18 cellular contexts compared by ENCODE assay signal in genomic region chr7:96671854-96672253, GRCh38. TPM values are rescaled to one million over a fixed set of nuclear protein-coding genes. Genes with fewer than 3 reads are reported as not detected.
A peak's percentile ranks its signal among the peaks of the same experiment; 100 is the strongest.
DNase-seq lines count a peak whose midpoint lies in the region; ATAC-seq, FAIRE-seq and TF ChIP-seq lines count a peak whose summit lies in the region.
"Had no signal": no experiment of that assay in that cellular context is flagged by ENCODE, and none has a peak within 500 bp of the region (broad histone marks: within the 10 kb centered on the region; RNA-seq: fewer than 3 reads in every experiment).

No MANE protein-coding gene starts in this region.

- no peak overlapping the region for H3K4me2 ChIP-seq in HepG2 (ENCODE audit: low read depth, low read length)
- H3K4me2 ChIP-seq in hepatocyte: no peak overlapping the region

- no peaks in the 10 kb centered on the region for H3K9me3 ChIP-seq in liver (ENCODE audit: control insufficient read depth in 4 of 4, low read length in 3 of 4)
- no peaks in the 10 kb centered on the region for H3K9me3 ChIP-seq in HepG2 (ENCODE audit: low read length)
- H3K9me3 ChIP-seq in right lobe of liver: no peaks in the 10 kb centered on the region
- H3K9me3 ChIP-seq in hepatocyte (ENCODE audit: low read depth): no peaks in the 10 kb centered on the region
- H3K9me3 ChIP-seq: Caco-2, HAP-1 had no signal

- no peak for FAIRE-seq in HepG2 (lab: Jason Lieb, UNC)
- FAIRE-seq: A204.1, D721Med, G401.6, GM12892, GM18507 had no signal

- no peak for TF ChIP-seq POLR2A in HepG2 (IDR thresholded peaks at IDR 0.05; ENCODE audit: insufficient read depth in 1 of 2, low read depth in 2 of 2, low read length in 2 of 2)
- TF ChIP-seq POLR2A in right lobe of liver (IDR thresholded peaks at IDR 0.05): no peak

- no peaks in the 10 kb centered on the region for H3K9me2 ChIP-seq in hepatocyte (replicated peaks; ENCODE audit: insufficient read depth)

- H3K4me3 ChIP-seq in liver (ENCODE audit: low read depth in 1 of 3, low read length in 3 of 3) (no peak overlapping the region), HepG2 (replicated peaks in 1 of 3; ENCODE audit: insufficient read depth in 1 of 3, low read depth in 2 of 3, low read length in 3 of 3) (no peak overlapping the region), right lobe of liver (no peak overlapping the region), hepatocyte (no peak overlapping the region), foreskin fibroblast (ENCODE audit: low read depth in 1 of 2, low read length in 2 of 2) (no peak overlapping the region)
- H3K4me3 ChIP-seq: GM23248, HAP-1 had no signal

- ATAC-seq in HepG2 (no peak), right lobe of liver (peak; percentile 64 to 83 (median 74))

- CTCF ChIA-PET in HepG2 (lab: Yijun Ruan, JAX; ENCODE audit: low intra/inter-chr PET ratio, low total read pairs): no interaction called here

- H3K9ac ChIP-seq in liver (ENCODE audit: low read depth in 1 of 2, low read length in 2 of 2) (no peak overlapping the region), HepG2 (ENCODE audit: insufficient read depth, low read depth, low read length) (no peak overlapping the region)
- H3K9ac ChIP-seq: GM23248 had no signal

- TF ChIP-seq CTCF in liver (IDR thresholded peaks at IDR 0.05; ENCODE audit: low read depth, low read length, missing input control) (no peak), HepG2 (CRISPR knock-in tag; IDR thresholded peaks at IDR 0.05) (no peak), right lobe of liver (IDR thresholded peaks at IDR 0.05) (no peak), hepatocyte (IDR thresholded peaks at IDR 0.05; ENCODE audit: poor library complexity) (no peak), foreskin fibroblast (IDR thresholded peaks at IDR 0.05; ENCODE audit: low read depth, low read length) (no peak)

- H3K27ac ChIP-seq in liver (ENCODE audit: low read depth in 1 of 2, low read length in 2 of 2) (no peak overlapping the region), HepG2 (ENCODE audit: extremely low read length, insufficient read depth, low read length) (no peak overlapping the region), right lobe of liver (no peak overlapping the region), hepatocyte (no peak overlapping the region)
- H3K27ac ChIP-seq: C4-2B, GM23248 had no signal

- TF ChIP-seq RAD21 in liver (IDR thresholded peaks at IDR 0.05) (peak in 1 of 2 donors; percentile 46), HepG2 (CRISPR knock-in tag; IDR thresholded peaks at IDR 0.05) (no peak)

- H4K20me1 ChIP-seq in HepG2 (ENCODE audit: insufficient read depth, low read length): no peaks in the 10 kb centered on the region
- no peaks in the 10 kb centered on the region for H4K20me1 ChIP-seq in hepatocyte (ENCODE audit: insufficient read depth, poor library complexity, severe bottlenecking)

- intact Hi-C loops in HepG2 (cut with micrococcal nuclease; ENCODE audit: unreplicated experiment) (no loop called here), right lobe of liver (cut with DNase I) (no loop called here)

- in situ Hi-C loops in HepG2 (cut with HindIII; ENCODE audit: extremely low pct_ligation_motif_present, low pct_unique_long_range_greater_than_20kb): no loop called here

- H3K4me1 ChIP-seq in liver (ENCODE audit: control insufficient read depth in 4 of 4, insufficient read depth in 4 of 4, low read length in 3 of 4): peaks cover 0 to 4% (median 0%) of the 10 kb centered on the region in 4 donors
- no peaks in the 10 kb centered on the region for H3K4me1 ChIP-seq in HepG2 (ENCODE audit: insufficient read depth, low read length)
- H3K4me1 ChIP-seq in right lobe of liver: no peaks in the 10 kb centered on the region
- no peaks in the 10 kb centered on the region for H3K4me1 ChIP-seq in hepatocyte (ENCODE audit: insufficient read depth)
- H3K4me1 ChIP-seq: Caco-2, HAP-1 had no signal

- H3K79me2 ChIP-seq in HepG2 (ENCODE audit: insufficient read depth, low read length) (no peaks in the 10 kb centered on the region), hepatocyte (no peaks in the 10 kb centered on the region)

- DNase-seq in HepG2 (ENCODE audit: low spot score): no peak
- peak; percentile 20 for DNase-seq in NCI-H748 (lab: John Stamatoyannopoulos, UW; ENCODE audit: unreplicated experiment)
- no peak for DNase-seq in right lobe of liver
- no peak for DNase-seq in hepatocyte (ENCODE audit: low spot score)
- DNase-seq in foreskin fibroblast: no peak
- DNase-seq: ACHN; AML-193; Caco-2; CD4-positive, alpha-beta T cell; GM23248 had no signal

- H2AFZ ChIP-seq in HepG2 (ENCODE audit: low read length) (no peak overlapping the region), hepatocyte (no peak overlapping the region)
- H2AFZ ChIP-seq: GM23248 had no signal

- no TSS peak for BruUV-seq in HepG2 (replicated peaks; lab: Mats Ljungman, UMichigan)

- H3K27me3 ChIP-seq in liver (ENCODE audit: control insufficient read depth in 4 of 4, insufficient read depth in 4 of 4, low read length in 3 of 4) (no peaks in the 10 kb centered on the region), HepG2 (ENCODE audit: control insufficient read depth in 1 of 2, insufficient read depth in 2 of 2, low read length in 2 of 2) (no peaks in the 10 kb centered on the region), right lobe of liver (no peaks in the 10 kb centered on the region), hepatocyte (no peaks in the 10 kb centered on the region)

- WGBS in liver: 45% methylated on average over 3 of the region's 3 CpGs
- 93% methylated on average over 3 of the region's 3 CpGs for WGBS in HepG2 (ENCODE audit: low lambda C conversion rate)
- 47% methylated on average over 3 of the region's 3 CpGs for WGBS in right lobe of liver (ENCODE audit: insufficient coverage, low coverage, low lambda C conversion rate, missing lambda C conversion rate)
- WGBS in hepatocyte (ENCODE audit: low lambda C conversion rate, missing lambda C conversion rate): 88% methylated on average over 3 of the region's 3 CpGs

- POLR2A ChIA-PET in HepG2 (lab: Yijun Ruan, JAX): no interaction called here

- H3K36me3 ChIP-seq in liver (ENCODE audit: control insufficient read depth in 4 of 4, insufficient read depth in 3 of 4, low read depth in 1 of 4, low read length in 3 of 4): peaks cover 0 to 8% (median 4%) of the 10 kb centered on the region in 4 donors
- peaks cover 0 to 1% of the 10 kb centered on the region in 2 experiments; a peak in 1 of 5 replicates for H3K36me3 ChIP-seq in HepG2 (replicated peaks in 1 of 2; ENCODE audit: control insufficient read depth in 1 of 2, insufficient read depth in 2 of 2, low read length in 2 of 2)
- H3K36me3 ChIP-seq in right lobe of liver: peaks cover 0 to 9% (median 0%) of the 10 kb centered on the region in 4 donors
- H3K36me3 ChIP-seq in hepatocyte (replicated peaks; ENCODE audit: insufficient read depth, low read depth): no peaks in the 10 kb centered on the region
- H3K36me3 ChIP-seq: HAP-1 had no signal

- TF ChIP-seq EP300 in HepG2 (IDR thresholded peaks at IDR 0.05; ENCODE audit: low read depth in 2 of 2, low read length in 2 of 2): no peak
- TF ChIP-seq EP300 in HepG2 (CRISPR knock-in tag; IDR thresholded peaks at IDR 0.05; ENCODE audit: borderline replicate concordance): no peak

TF ChIP-seq in liver, 16 proteins besides CTCF, POLR2A, EP300 and RAD21 (continues in another document):
- no peak for TF ChIP-seq HNF4G (IDR thresholded peaks at IDR 0.05)

TF ChIP-seq in HepG2, 621 proteins besides CTCF, POLR2A, EP300 and RAD21:
- no peak for TF ChIP-seq KAT7 (CRISPR knock-in tag; IDR thresholded peaks at IDR 0.05; ENCODE audit: borderline replicate concordance)
- no peak for TF ChIP-seq ZNF720 (CRISPR knock-in tag; IDR thresholded peaks at IDR 0.05)
- TF ChIP-seq ZNF101 (CRISPR knock-in tag; IDR thresholded peaks at IDR 0.05; ENCODE audit: borderline replicate concordance, low read depth): no peak
- no peak for TF ChIP-seq DRAP1 (CRISPR knock-in tag; IDR thresholded peaks at IDR 0.05)
- TF ChIP-seq ZNF441 (CRISPR knock-in tag; IDR thresholded peaks at IDR 0.05; ENCODE audit: borderline replicate concordance): no peak

RNA-seq across cellular contexts. Expression of gene SEM1, which starts 37.8 kb away (rescaled TPM):
- total RNA-seq in liver (10 to 100 TPM; 21.1 to 56.2 TPM), HepG2 (2016; rRNA removed; fragmentation: Illumina TruSeq; extraction: Trizol) (174 and 239 TPM in 2 replicates), right lobe of liver (10 to 100 TPM; 13.7 to 36.8 (median 23.5) TPM), hepatocyte (22.0 and 26.8 TPM in 2 replicates)
- polyA plus RNA-seq in liver (100 to 1,000 TPM in 1 of 2 donors, 10 to 100 TPM in 1; 49.1 to 325 TPM), HepG2 (2011; rRNA removed) (24.9 and 40.7 TPM in 2 replicates), hepatocyte (262 and 288 TPM in 2 replicates)
- total RNA-seq in HepG2 (2016; cell fraction: cytosol; rRNA removed; fragmentation: Illumina TruSeq; extraction: Trizol; ENCODE audit: low read depth): 28.9 and 37.4 TPM in 2 replicates
- total RNA-seq in HepG2 (2016; cell fraction: insoluble cytoplasmic fraction; rRNA removed; fragmentation: Illumina TruSeq; extraction: Trizol): 187 and 251 TPM in 2 replicates
- total RNA-seq in HepG2 (2016; cell fraction: membrane; rRNA removed; fragmentation: Illumina TruSeq; extraction: Trizol): 78.5 and 87.8 TPM in 2 replicates
- 62.5 and 80.3 TPM in 2 replicates for total RNA-seq in HepG2 (2016; cell fraction: nucleus; rRNA removed; fragmentation: Illumina TruSeq; extraction: Trizol)
- 11.6 and 13.5 TPM in 2 replicates for polyA plus RNA-seq in HepG2 (2011; cell fraction: cytosol; rRNA removed)
- 12.7 and 14.0 TPM in 2 replicates for polyA plus RNA-seq in HepG2 (2011; cell fraction: nucleus; rRNA removed)
- polyA plus RNA-seq in HepG2 (2012): 200 and 385 TPM in 2 replicates
- 104 and 118 TPM in 2 replicates for polyA plus RNA-seq in HepG2 (2016; cell fraction: cytosol; fragmentation: Illumina TruSeq; extraction: Trizol; ENCODE audit: low read depth)
- 548 and 613 TPM in 2 replicates for polyA plus RNA-seq in HepG2 (2016; cell fraction: insoluble cytoplasmic fraction; fragmentation: Illumina TruSeq; extraction: Trizol; ENCODE audit: low read depth)
- polyA plus RNA-seq in HepG2 (2016; cell fraction: membrane; fragmentation: Illumina TruSeq; extraction: Trizol; ENCODE audit: low read depth): 162 and 169 TPM in 2 replicates
- polyA plus RNA-seq in HepG2 (2016; cell fraction: nucleus; fragmentation: Illumina TruSeq; extraction: Trizol; ENCODE audit: insufficient read depth, low read depth): 249 and 250 TPM in 2 replicates
- 4.2 and 7.8 TPM in 2 replicates for polyA minus RNA-seq in HepG2 (2011; rRNA and poly(A)+ RNA removed; ENCODE audit: low replicate concordance)
- 15.6 and 17.4 TPM in 2 replicates for polyA minus RNA-seq in HepG2 (2011; cell fraction: cytosol; rRNA and poly(A)+ RNA removed)
- 61.7 and 67.0 TPM in 2 replicates for polyA minus RNA-seq in HepG2 (2011; cell fraction: nucleus; rRNA and poly(A)+ RNA removed)
